In genomic region chr12:11882301-11883019, GRCh38 we compare ENCODE assay signal across 15 cellular contexts.
DNase-seq lines count a peak whose midpoint lies in the region; ATAC-seq and TF ChIP-seq lines count a peak whose summit lies in the region.
"Had no signal": no experiment of that assay in that cellular context is flagged by ENCODE, and none has a peak within 500 bp of the region (broad histone marks: within the 10 kb centered on the region; RNA-seq: fewer than 3 reads in every experiment).

No MANE protein-coding gene starts in this region.

- H3K4ac ChIP-seq in mesenchymal stem cell (ENCODE audit: low read depth in 1 of 2, low read length in 2 of 2) (no peak overlapping the region), H9 (ENCODE audit: low read depth, low read length) (no peak overlapping the region)

- H3K9me2 ChIP-seq in OCI-LY1 (ENCODE audit: low read depth, low read length): no peaks in the 10 kb centered on the region

- no peak overlapping the region for H4K5ac ChIP-seq in H9 (ENCODE audit: insufficient read length, low read depth, low read length)

- H3K79me1 ChIP-seq in mesenchymal stem cell (replicated peaks; ENCODE audit: low read length, poor library complexity, severe bottlenecking) (peaks cover 11% of the 10 kb centered on the region), H9 (ENCODE audit: insufficient read depth, low read depth, low read length, poor library complexity, severe bottlenecking) (no peaks in the 10 kb centered on the region)

- H3K36me3 ChIP-seq in right atrium auricular region (no peaks in the 10 kb centered on the region), OCI-LY1 (ENCODE audit: insufficient read depth, low read length) (peaks cover 13% of the 10 kb centered on the region; the same call in 1 of the 2 replicates), mesenchymal stem cell (ENCODE audit: control insufficient read depth in 1 of 2, insufficient read depth in 2 of 2, low read depth in 1 of 2, low read length in 2 of 2) (peaks cover 3 to 20% of the 10 kb centered on the region in 2 experiments)

- no peak overlapping the region for H3T11ph ChIP-seq in H9 (ENCODE audit: low read length)

- H4K8ac ChIP-seq in mesenchymal stem cell (ENCODE audit: low read length): no peak overlapping the region
- no peak overlapping the region for H4K8ac ChIP-seq in H9 (replicated peaks; ENCODE audit: insufficient read length, low read depth, low read length)

- H2BK5ac ChIP-seq in mesenchymal stem cell (ENCODE audit: low read depth, low read length, poor library complexity, severe bottlenecking) (no peak overlapping the region), H9 (ENCODE audit: insufficient read length, low read length) (no peak overlapping the region)

- H2BK15ac ChIP-seq in mesenchymal stem cell (ENCODE audit: low read depth, poor library complexity, severe bottlenecking) (no peak overlapping the region), H9 (ENCODE audit: low read depth, low read length) (no peak overlapping the region)

- intact Hi-C loops in left ventricle myocardium superior (cut with micrococcal nuclease): no loop called here

- H4K20me1 ChIP-seq in OCI-LY1 (ENCODE audit: insufficient read depth, low read length): no peaks in the 10 kb centered on the region
- H4K20me1 ChIP-seq in H9 (ENCODE audit: control insufficient read depth, insufficient read depth, insufficient read length): no peaks in the 10 kb centered on the region

- peaks cover 11 to 18% (median 14%) of the 10 kb centered on the region in 3 experiments for H3K36me3 Mint-ChIP-seq in H9 (ENCODE audit: insufficient read depth in 1 of 3, low read depth in 3 of 3)

- no peak overlapping the region for H3K27ac ChIP-seq in right atrium auricular region
- H3K27ac ChIP-seq in OCI-LY1 (ENCODE audit: low read depth, low read length, poor library complexity, severe bottlenecking): peak overlapping the region; percentile 67
- H3K27ac ChIP-seq in mesenchymal stem cell (ENCODE audit: low read length, poor library complexity, severe bottlenecking): peak overlapping the region; percentile 75
- H3K27ac ChIP-seq in H9 (ENCODE audit: insufficient read length, low read depth, low read length): no peak overlapping the region
- H3K27ac ChIP-seq: neutrophil had no signal

- no peaks in the 10 kb centered on the region for H3K9me3 ChIP-seq in right atrium auricular region
- no peaks in the 10 kb centered on the region for H3K9me3 ChIP-seq in OCI-LY1 (ENCODE audit: low read length)
- H3K9me3 ChIP-seq in mesenchymal stem cell (ENCODE audit: control insufficient read depth, low read length): no peaks in the 10 kb centered on the region
- no peaks in the 10 kb centered on the region for H3K9me3 ChIP-seq in H9 (ENCODE audit: control insufficient read depth, low read depth, low read length)
- H3K9me3 ChIP-seq: neutrophil had no signal

- H4K91ac ChIP-seq in mesenchymal stem cell (ENCODE audit: low read length): no peak overlapping the region
- H4K91ac ChIP-seq in H9 (ENCODE audit: insufficient read length, low read depth, low read length): no peak overlapping the region

- no peaks in the 10 kb centered on the region for H3K9me3 Mint-ChIP-seq in H9
- H3K9me3 Mint-ChIP-seq: activated CD4-positive, alpha-beta T cell treated with anti-CD3 and anti-CD28 coated beads, Interleukin-2, amount 10 ng/mL, durations not matched to agents 7 days and 5 days; stimulated activated naive CD8-positive, alpha-beta T cell treated with anti-CD3 and anti-CD28 coated beads, Interleukin-15, Interleukin-2, amounts not matched to agents 100 ng/mL and 50 ng/mL, for 24 hours had no signal

- peaks cover 23 to 34% of the 10 kb centered on the region in 2 experiments for H3K4me1 Mint-ChIP-seq in H9

- H3K14ac ChIP-seq in mesenchymal stem cell (ENCODE audit: low read length in 2 of 2): no peak overlapping the region
- H3K14ac ChIP-seq in H9 (ENCODE audit: insufficient read depth, low read length): no peak overlapping the region

- H2BK120ac ChIP-seq in mesenchymal stem cell (ENCODE audit: low read depth, low read length) (no peak overlapping the region), H9 (ENCODE audit: low read depth, low read length, poor library complexity, severe bottlenecking) (no peak overlapping the region)

- H3K18ac ChIP-seq in mesenchymal stem cell (ENCODE audit: low read depth in 1 of 2, low read length in 2 of 2) (no peak overlapping the region), H9 (ENCODE audit: insufficient read length, low read depth, low read length) (no peak overlapping the region)

- no peak overlapping the region; the same call in 1 of the 2 replicates for H3K4me2 ChIP-seq in OCI-LY1 (ENCODE audit: low read length)
- no peak overlapping the region for H3K4me2 ChIP-seq in mesenchymal stem cell (ENCODE audit: low read length, poor library complexity, severe bottlenecking)
- H3K4me2 ChIP-seq in H9 (ENCODE audit: insufficient read depth, insufficient read length, low read length): no peak overlapping the region

- H2BK12ac ChIP-seq in mesenchymal stem cell (ENCODE audit: low read length in 2 of 2) (no peak overlapping the region), H9 (ENCODE audit: insufficient read length, low read depth, low read length) (no peak overlapping the region)

- H3K4me3 ChIP-seq in right atrium auricular region (no peak overlapping the region), OCI-LY1 (ENCODE audit: low read depth, low read length, poor library complexity, severe bottlenecking) (no peak overlapping the region), mesenchymal stem cell (ENCODE audit: insufficient read depth in 1 of 2, low read depth in 1 of 2, low read length in 2 of 2) (no peak overlapping the region)

- 90% methylated on average over 6 of the region's 8 CpGs for WGBS in mesenchymal stem cell
- no CpG with 5 or more reads among the region's 8 CpGs for WGBS in H9 (ENCODE audit: extremely low coverage, insufficient read length, low lambda C conversion rate)

- ATAC-seq in left ventricle myocardium superior (peak; percentile 21), HG02798 (IDR thresholded peaks at IDR 0.05; ENCODE audit: poor library complexity, unreplicated experiment) (no peak)

- no peaks in the 10 kb centered on the region for H3F3A ChIP-seq in OCI-LY1 (ENCODE audit: insufficient read depth, low read length)

- no peak for TF ChIP-seq CTCF in right atrium auricular region (IDR thresholded peaks at IDR 0.05)
- TF ChIP-seq CTCF in OCI-LY1 (IDR thresholded peaks at IDR 0.05; ENCODE audit: low read length): no peak
- no peak for TF ChIP-seq CTCF in H9 (conservative IDR thresholded peaks at IDR 0.05)

- H3K79me2 ChIP-seq in OCI-LY1 (ENCODE audit: insufficient read depth, low read length): no peaks in the 10 kb centered on the region
- H3K79me2 ChIP-seq in H9 (ENCODE audit: insufficient read depth, low read length): no peaks in the 10 kb centered on the region

- no peak overlapping the region for H2AFZ ChIP-seq in OCI-LY1 (ENCODE audit: low read length)
- no peak overlapping the region for H2AFZ ChIP-seq in mesenchymal stem cell (ENCODE audit: low read depth, low read length)
- H2AFZ ChIP-seq in H9 (ENCODE audit: low read length): no peak overlapping the region

- no peak overlapping the region; a peak in 2 of 7 replicates for H3K27ac Mint-ChIP-seq in H9
- H3K27ac Mint-ChIP-seq: activated CD4-positive, alpha-beta T cell treated with anti-CD3 and anti-CD28 coated beads, Interleukin-2, amount 10 ng/mL, durations not matched to agents 7 days and 5 days; stimulated activated naive CD8-positive, alpha-beta T cell treated with anti-CD3 and anti-CD28 coated beads, Interleukin-15, Interleukin-2, amounts not matched to agents 100 ng/mL and 50 ng/mL, for 24 hours had no signal

- H2AK5ac ChIP-seq in mesenchymal stem cell (ENCODE audit: low read length, severe bottlenecking) (no peak overlapping the region), H9 (ENCODE audit: insufficient read length, low read length) (no peak overlapping the region)

- H3K27me3 Mint-ChIP-seq in H9 (ENCODE audit: low read depth): no peaks in the 10 kb centered on the region
- H3K27me3 Mint-ChIP-seq: activated CD4-positive, alpha-beta T cell treated with anti-CD3 and anti-CD28 coated beads, Interleukin-2, amount 10 ng/mL, durations not matched to agents 7 days and 5 days; stimulated activated naive CD8-positive, alpha-beta T cell treated with anti-CD3 and anti-CD28 coated beads, Interleukin-15, Interleukin-2, amounts not matched to agents 100 ng/mL and 50 ng/mL, for 24 hours had no signal

- H3K27me3 ChIP-seq in right atrium auricular region (no peaks in the 10 kb centered on the region), OCI-LY1 (ENCODE audit: insufficient read depth, low read length) (no peaks in the 10 kb centered on the region), mesenchymal stem cell (ENCODE audit: control insufficient read depth in 1 of 2, insufficient read depth in 1 of 2, low read length in 2 of 2) (no peaks in the 10 kb centered on the region), H9 (ENCODE audit: insufficient read depth, low read length) (no peaks in the 10 kb centered on the region)
- H3K27me3 ChIP-seq: neutrophil had no signal

- H3K4me1 ChIP-seq in right atrium auricular region (peaks cover 0 to 34% of the 10 kb centered on the region in 2 donors), OCI-LY1 (ENCODE audit: insufficient read depth, low read length, severe bottlenecking) (peaks cover 62% of the 10 kb centered on the region), mesenchymal stem cell (ENCODE audit: control insufficient read depth, insufficient read depth, low read depth, low read length) (peaks cover 21% of the 10 kb centered on the region), H9 (ENCODE audit: insufficient read depth, low read length) (peaks cover 5% of the 10 kb centered on the region; the same call in 1 of the 2 replicates)

- H3K56ac ChIP-seq in H9 (ENCODE audit: insufficient read length, low read depth, low read length): no peak overlapping the region

- no peak for DNase-seq in left ventricle myocardium superior
- no peak for DNase-seq in right atrium auricular region (ENCODE audit: low spot score)
- no peak for DNase-seq in mesenchymal stem cell
- no peak for DNase-seq in anterior cingulate cortex (lab: John Stamatoyannopoulos, UW)
- DNase-seq in H9: no peak
- no peak for DNase-seq in NCI-H1417 treated with DMSO at 0.1 percent for 48 hours (lab: John Stamatoyannopoulos, UW)
- DNase-seq: activated CD4-positive, alpha-beta T cell treated with anti-CD3 and anti-CD28 coated beads, Interleukin-2, amount 10 ng/mL, durations not matched to agents 7 days and 5 days; activated gamma-delta T cell; EL; HCEC 1CT; stimulated activated CD4-positive, alpha-beta T cell treated with anti-CD3 and anti-CD28 coated beads, Interleukin-1b, Interleukin-23, amount 100 ng/mL, for 48 hours had no signal

- H3K23ac ChIP-seq in mesenchymal stem cell (ENCODE audit: low read length in 2 of 2) (no peak overlapping the region), H9 (ENCODE audit: insufficient read length, low read depth, low read length) (no peak overlapping the region)

- H3K4me3 Mint-ChIP-seq in H9: no peak overlapping the region
- H3K4me3 Mint-ChIP-seq: activated CD4-positive, alpha-beta T cell treated with anti-CD3 and anti-CD28 coated beads, Interleukin-2, amount 10 ng/mL, durations not matched to agents 7 days and 5 days; stimulated activated naive CD8-positive, alpha-beta T cell treated with anti-CD3 and anti-CD28 coated beads, Interleukin-15, Interleukin-2, amounts not matched to agents 100 ng/mL and 50 ng/mL, for 24 hours had no signal

- H3K9ac ChIP-seq in OCI-LY1 (ENCODE audit: low read length): no peak overlapping the region; the same call in 1 of the 2 replicates
- no peak overlapping the region for H3K9ac ChIP-seq in mesenchymal stem cell (ENCODE audit: low read length)
- no peak overlapping the region for H3K9ac ChIP-seq in H9 (ENCODE audit: extremely low read depth, insufficient read length, low read length)

- no peak overlapping the region for H2BK20ac ChIP-seq in H9 (ENCODE audit: low read depth, low read length, poor library complexity, severe bottlenecking)

- H3K23me2 ChIP-seq in H9 (ENCODE audit: insufficient read length, low read depth, low read length, poor library complexity, severe bottlenecking): no peaks in the 10 kb centered on the region

Comparison
In these comparisons a context has a peak if more than half of its experiments do, and no peak if none do; other contexts are left out.
1. H3K27ac ChIP-seq: peak in OCI-LY1 (single experiment) and mesenchymal stem cell (single experiment); none in right atrium auricular region (0 of 2) and H9 (single experiment).